Comparison of ENCODE assay signal across 12 cellular contexts in genomic region chr10:48253970-48254657, GRCh38. TPM values are rescaled to one million over a fixed set of nuclear protein-coding genes. Genes with fewer than 3 reads are reported as not detected.
A peak's percentile ranks its signal among the peaks of the same experiment; 100 is the strongest.
DNase-seq lines count a peak whose midpoint lies in the region; TF ChIP-seq lines count a peak whose summit lies in the region.
"Had no signal": no experiment of that assay in that cellular context is flagged by ENCODE, and none has a peak within 500 bp of the region (broad histone marks: within the 10 kb centered on the region; RNA-seq: fewer than 3 reads in every experiment).

No MANE protein-coding gene starts in this region.

- H3K36me3 ChIP-seq in parathyroid adenoma (ENCODE audit: control insufficient read depth, insufficient read depth, low read length): no peaks in the 10 kb centered on the region
- H3K36me3 ChIP-seq: tibial artery had no signal

- H3K18ac ChIP-seq in H9 (ENCODE audit: insufficient read length, low read depth, low read length): no peak overlapping the region

- no peak overlapping the region for H3K4ac ChIP-seq in H9 (ENCODE audit: low read depth, low read length)

- peaks cover 2% of the 10 kb centered on the region; the same call in 1 of the 2 replicates for H3K27me3 Mint-ChIP-seq in H9 (ENCODE audit: low read depth)

- H2BK12ac ChIP-seq in H9 (ENCODE audit: insufficient read length, low read depth, low read length): no peak overlapping the region

- H3K4me3 Mint-ChIP-seq in H9: no peak overlapping the region

- no peak overlapping the region for H3K14ac ChIP-seq in H9 (ENCODE audit: insufficient read depth, low read length)

- H4K91ac ChIP-seq in H9 (ENCODE audit: insufficient read length, low read depth, low read length): no peak overlapping the region

- DNase-seq in GM03348 (ENCODE audit: low spot score) (peak; percentile 52), RPMI7951 (ENCODE audit: low read depth) (peak; percentile 92), fibroblast of mammary gland (ENCODE audit: low read depth) (peak; percentile 3), superior temporal gyrus (ENCODE audit: extremely low spot score) (no peak), H9 (no peak), NCI-H510A (lab: John Stamatoyannopoulos, UW) (no peak)
- DNase-seq in activated effector memory CD4-positive, alpha-beta T cell treated with anti-CD3 and anti-CD28 coated beads, Interleukin-2, amount 50 U/mL, for 16 hours: no peak
- DNase-seq: NCI-H1436, psoas muscle, tibial artery had no signal

- peaks cover 34 to 38% of the 10 kb centered on the region in 2 experiments for H3K4me1 Mint-ChIP-seq in H9

- no peaks in the 10 kb centered on the region for H3K79me1 ChIP-seq in H9 (ENCODE audit: insufficient read depth, low read depth, low read length, poor library complexity, severe bottlenecking)

- H3K9ac ChIP-seq in parathyroid adenoma (no peak overlapping the region), H9 (ENCODE audit: extremely low read depth, insufficient read length, low read length) (no peak overlapping the region)

- H2AFZ ChIP-seq in parathyroid adenoma: peak overlapping the region; percentile 6
- no peak overlapping the region for H2AFZ ChIP-seq in H9 (ENCODE audit: low read length)

- H3K23me2 ChIP-seq in H9 (ENCODE audit: insufficient read length, low read depth, low read length, poor library complexity, severe bottlenecking): no peaks in the 10 kb centered on the region

- no peak overlapping the region for H2BK15ac ChIP-seq in H9 (ENCODE audit: low read depth, low read length)

- H3K4me3 ChIP-seq in fibroblast of mammary gland (ENCODE audit: control insufficient read depth, low read depth, low read length) (no peak overlapping the region), parathyroid adenoma (ENCODE audit: low read depth, low read length) (no peak overlapping the region)
- H3K4me3 ChIP-seq: psoas muscle, tibial artery had no signal

- no peaks in the 10 kb centered on the region for H3K36me3 Mint-ChIP-seq in H9 (ENCODE audit: insufficient read depth in 1 of 3, low read depth in 3 of 3)

- no peaks in the 10 kb centered on the region for H4K20me1 ChIP-seq in H9 (ENCODE audit: control insufficient read depth, insufficient read depth, insufficient read length)

- TF ChIP-seq CTCF in fibroblast of mammary gland (conservative IDR thresholded peaks at IDR 0.05; ENCODE audit: control insufficient read depth, insufficient read depth, low read depth, low read length) (no peak), parathyroid adenoma (IDR thresholded peaks at IDR 0.05) (no peak), H9 (conservative IDR thresholded peaks at IDR 0.05) (no peak)

- no peak overlapping the region for H2BK20ac ChIP-seq in H9 (ENCODE audit: low read depth, low read length, poor library complexity, severe bottlenecking)

- H3K4me1 ChIP-seq in parathyroid adenoma: no peaks in the 10 kb centered on the region
- H3K4me1 ChIP-seq in H9 (ENCODE audit: insufficient read depth, low read length): peaks cover 2% of the 10 kb centered on the region; the same call in 1 of the 2 replicates
- H3K4me1 ChIP-seq: psoas muscle, tibial artery had no signal

- H3K9me3 Mint-ChIP-seq in H9: no peaks in the 10 kb centered on the region

- no CpG with 5 or more reads among the region's 9 CpGs for WGBS in H9 (ENCODE audit: extremely low coverage, insufficient read length, low lambda C conversion rate)

- no peak overlapping the region for H2BK120ac ChIP-seq in H9 (ENCODE audit: low read depth, low read length, poor library complexity, severe bottlenecking)

- H3K56ac ChIP-seq in H9 (ENCODE audit: insufficient read length, low read depth, low read length): no peak overlapping the region

- H4K8ac ChIP-seq in H9 (replicated peaks; ENCODE audit: insufficient read length, low read depth, low read length): no peak overlapping the region

- no peak overlapping the region for H4K5ac ChIP-seq in H9 (ENCODE audit: insufficient read length, low read depth, low read length)

- H3K79me2 ChIP-seq in parathyroid adenoma (no peaks in the 10 kb centered on the region), H9 (ENCODE audit: insufficient read depth, low read length) (no peaks in the 10 kb centered on the region)

- H3K27me3 ChIP-seq in parathyroid adenoma (ENCODE audit: control insufficient read depth, insufficient read depth, low read length): no peaks in the 10 kb centered on the region
- no peaks in the 10 kb centered on the region for H3K27me3 ChIP-seq in H9 (ENCODE audit: insufficient read depth, low read length)

- H3K9me3 ChIP-seq in parathyroid adenoma (ENCODE audit: control insufficient read depth, low read length) (no peaks in the 10 kb centered on the region), H9 (ENCODE audit: control insufficient read depth, low read depth, low read length) (no peaks in the 10 kb centered on the region)
- H3K9me3 ChIP-seq: psoas muscle, tibial artery had no signal

- no peak overlapping the region for H2AK5ac ChIP-seq in H9 (ENCODE audit: insufficient read length, low read length)

- H3K27ac Mint-ChIP-seq in H9: no peak overlapping the region

- H3T11ph ChIP-seq in H9 (ENCODE audit: low read length): no peak overlapping the region

- H2BK5ac ChIP-seq in H9 (ENCODE audit: insufficient read length, low read length): no peak overlapping the region

- no peak overlapping the region for H3K23ac ChIP-seq in H9 (ENCODE audit: insufficient read length, low read depth, low read length)

- H3K27ac ChIP-seq in parathyroid adenoma (no peak overlapping the region), H9 (ENCODE audit: insufficient read length, low read depth, low read length) (no peak overlapping the region)
- H3K27ac ChIP-seq: psoas muscle, tibial artery had no signal

- no peak overlapping the region for H3K4me2 ChIP-seq in parathyroid adenoma (ENCODE audit: low read length)
- no peak overlapping the region for H3K4me2 ChIP-seq in H9 (ENCODE audit: insufficient read depth, insufficient read length, low read length)

RNA-seq across cellular contexts. Expression of gene FRMPD2, which starts 20.4 kb away (rescaled TPM):
- total RNA-seq in RPMI7951 (2014; rRNA removed; shearing (Covaris generic)): not detected in 2 replicates
- total RNA-seq in H9 (2021): 0.44 and 0.48 TPM in 2 replicates
- total RNA-seq: left lobe of liver, psoas muscle had no signal

RNA-seq across cellular contexts. Expression of gene MAPK8, which starts 52.4 kb away (rescaled TPM):
- 40.1 and 46.7 TPM in 2 replicates for total RNA-seq in RPMI7951 (2014; rRNA removed; shearing (Covaris generic))
- 52.0 and 56.3 TPM in 2 replicates for total RNA-seq in H9 (2021)

Comparison
In these comparisons a context has a peak if more than half of its experiments do, and no peak if none do; other contexts are left out.
1. DNase-seq: peak in GM03348 (single experiment), RPMI7951 (single experiment) and fibroblast of mammary gland (single experiment); none in activated effector memory CD4-positive, alpha-beta T cell treated with anti-CD3 and anti-CD28 coated beads, Interleukin-2, amount 50 U/mL, for 16 hours (single experiment), superior temporal gyrus (single experiment), H9 (single experiment) and NCI-H510A (single experiment).